1 cellular context compared by ENCODE assay signal in the genomic region with DNA sequence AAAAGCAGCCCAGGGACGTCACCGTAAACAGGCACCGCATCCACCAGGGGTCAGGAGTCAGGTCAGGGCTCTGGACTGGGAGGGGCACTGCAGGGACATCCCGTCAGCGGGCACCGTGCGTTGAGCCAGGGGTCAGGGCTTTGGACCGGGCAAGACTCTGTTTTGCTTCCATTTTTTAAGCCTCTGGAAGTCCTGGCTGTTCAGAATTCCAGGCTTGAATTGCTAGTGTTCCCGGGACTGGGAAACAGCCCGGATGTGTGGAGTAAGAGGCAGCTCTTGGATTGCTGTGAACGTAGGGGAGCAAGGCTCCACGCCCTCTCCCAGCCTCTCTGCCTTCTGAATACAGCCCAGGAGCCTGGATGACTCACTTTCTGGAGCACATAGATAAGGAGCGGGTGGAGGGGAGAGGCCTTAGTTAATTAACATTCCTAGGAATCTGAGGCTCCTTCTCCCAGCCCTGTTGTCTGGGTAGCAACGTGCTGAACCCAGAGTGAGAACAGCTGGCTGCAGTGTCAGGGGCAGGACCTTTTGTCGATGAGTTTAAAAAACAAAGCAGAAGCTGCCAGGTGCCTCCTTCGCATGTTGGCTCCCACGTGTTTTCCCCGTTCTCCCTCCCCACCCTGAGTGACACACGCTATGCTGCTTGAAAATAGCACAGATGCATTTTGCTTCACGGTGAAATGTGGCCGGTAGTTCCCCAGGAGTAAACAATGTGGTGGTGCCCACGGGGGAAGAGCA.
TF ChIP-seq lines count a peak whose summit lies in the region.

No MANE protein-coding gene starts in this region.

TF ChIP-seq in HepG2, 621 proteins besides CTCF, POLR2A, EP300 and RAD21 (continued from another document):
- TF ChIP-seq ZNF282 (IDR thresholded peaks at IDR 0.05; ENCODE audit: partially characterized antibody) (no peak), CHD4 (IDR thresholded peaks at IDR 0.05; ENCODE audit: borderline replicate concordance, low read length) (no peak), WIZ (CRISPR knock-in tag; IDR thresholded peaks at IDR 0.05) (no peak), AGO2 (optimal IDR thresholded peaks at IDR 0.05; ENCODE audit: low read depth, low read length) (no peak), KLF12 (CRISPR knock-in tag; IDR thresholded peaks at IDR 0.05; ENCODE audit: borderline replicate concordance) (no peak), AHR (CRISPR knock-in tag; IDR thresholded peaks at IDR 0.05) (no peak), CBX2 (IDR thresholded peaks at IDR 0.05; ENCODE audit: low read depth, low read length) (no peak), CBX2 (CRISPR knock-in tag; IDR thresholded peaks at IDR 0.05; ENCODE audit: low read depth) (no peak), AKAP8 (CRISPR knock-in tag; IDR thresholded peaks at IDR 0.05) (no peak), POLR2AphosphoS2 (IDR thresholded peaks at IDR 0.05; ENCODE audit: low read depth, low read length) (no peak), ZBTB46 (CRISPR knock-in tag; IDR thresholded peaks at IDR 0.05; ENCODE audit: borderline replicate concordance) (no peak), ZBTB42 (CRISPR knock-in tag; IDR thresholded peaks at IDR 0.05) (no peak), ZNF703 (CRISPR knock-in tag; IDR thresholded peaks at IDR 0.05; ENCODE audit: borderline replicate concordance) (no peak), ZNF724P (CRISPR knock-in tag; IDR thresholded peaks at IDR 0.05; ENCODE audit: borderline replicate concordance) (no peak), CBFB (CRISPR knock-in tag; IDR thresholded peaks at IDR 0.05) (no peak), FOSL2 (CRISPR knock-in tag; IDR thresholded peaks at IDR 0.05) (peak; percentile 78), ZMYM4 (CRISPR knock-in tag; IDR thresholded peaks at IDR 0.05) (peak; percentile 48; the same call in 1 of the 2 replicates), TBX3 (IDR thresholded peaks at IDR 0.05; ENCODE audit: borderline replicate concordance) (no peak), SAP130 (CRISPR knock-in tag; IDR thresholded peaks at IDR 0.05; ENCODE audit: low read depth) (peak; percentile 63; the same call in 1 of the 2 replicates)
- TF ChIP-seq, protein P1, sequence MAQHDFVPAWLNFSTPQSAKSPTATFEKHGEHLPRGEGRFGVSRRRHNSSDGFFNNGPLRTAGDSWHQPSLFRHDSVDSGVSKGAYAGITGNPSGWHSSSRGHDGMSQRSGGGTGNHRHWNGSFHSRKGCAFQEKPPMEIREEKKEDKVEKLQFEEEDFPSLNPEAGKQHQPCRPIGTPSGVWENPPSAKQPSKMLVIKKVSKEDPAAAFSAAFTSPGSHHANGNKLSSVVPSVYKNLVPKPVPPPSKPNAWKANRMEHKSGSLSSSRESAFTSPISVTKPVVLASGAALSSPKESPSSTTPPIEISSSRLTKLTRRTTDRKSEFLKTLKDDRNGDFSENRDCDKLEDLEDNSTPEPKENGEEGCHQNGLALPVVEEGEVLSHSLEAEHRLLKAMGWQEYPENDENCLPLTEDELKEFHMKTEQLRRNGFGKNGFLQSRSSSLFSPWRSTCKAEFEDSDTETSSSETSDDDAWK (CRISPR knock-in tag; IDR thresholded peaks at IDR 0.05): no peak
- TF ChIP-seq, protein P2, sequence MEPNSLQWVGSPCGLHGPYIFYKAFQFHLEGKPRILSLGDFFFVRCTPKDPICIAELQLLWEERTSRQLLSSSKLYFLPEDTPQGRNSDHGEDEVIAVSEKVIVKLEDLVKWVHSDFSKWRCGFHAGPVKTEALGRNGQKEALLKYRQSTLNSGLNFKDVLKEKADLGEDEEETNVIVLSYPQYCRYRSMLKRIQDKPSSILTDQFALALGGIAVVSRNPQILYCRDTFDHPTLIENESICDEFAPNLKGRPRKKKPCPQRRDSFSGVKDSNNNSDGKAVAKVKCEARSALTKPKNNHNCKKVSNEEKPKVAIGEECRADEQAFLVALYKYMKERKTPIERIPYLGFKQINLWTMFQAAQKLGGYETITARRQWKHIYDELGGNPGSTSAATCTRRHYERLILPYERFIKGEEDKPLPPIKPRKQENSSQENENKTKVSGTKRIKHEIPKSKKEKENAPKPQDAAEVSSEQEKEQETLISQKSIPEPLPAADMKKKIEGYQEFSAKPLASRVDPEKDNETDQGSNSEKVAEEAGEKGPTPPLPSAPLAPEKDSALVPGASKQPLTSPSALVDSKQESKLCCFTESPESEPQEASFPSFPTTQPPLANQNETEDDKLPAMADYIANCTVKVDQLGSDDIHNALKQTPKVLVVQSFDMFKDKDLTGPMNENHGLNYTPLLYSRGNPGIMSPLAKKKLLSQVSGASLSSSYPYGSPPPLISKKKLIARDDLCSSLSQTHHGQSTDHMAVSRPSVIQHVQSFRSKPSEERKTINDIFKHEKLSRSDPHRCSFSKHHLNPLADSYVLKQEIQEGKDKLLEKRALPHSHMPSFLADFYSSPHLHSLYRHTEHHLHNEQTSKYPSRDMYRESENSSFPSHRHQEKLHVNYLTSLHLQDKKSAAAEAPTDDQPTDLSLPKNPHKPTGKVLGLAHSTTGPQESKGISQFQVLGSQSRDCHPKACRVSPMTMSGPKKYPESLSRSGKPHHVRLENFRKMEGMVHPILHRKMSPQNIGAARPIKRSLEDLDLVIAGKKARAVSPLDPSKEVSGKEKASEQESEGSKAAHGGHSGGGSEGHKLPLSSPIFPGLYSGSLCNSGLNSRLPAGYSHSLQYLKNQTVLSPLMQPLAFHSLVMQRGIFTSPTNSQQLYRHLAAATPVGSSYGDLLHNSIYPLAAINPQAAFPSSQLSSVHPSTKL (CRISPR knock-in tag; IDR thresholded peaks at IDR 0.05): peak; percentile 53; the same call in 1 of the 2 replicates
